8 cellular contexts compared by ENCODE assay signal in genomic region chr13:97359181-97360057, GRCh38.
DNase-seq lines count a peak whose midpoint lies in the region; TF ChIP-seq lines count a peak whose summit lies in the region.

No MANE protein-coding gene starts in this region.

- H3K36me3 ChIP-seq in H7 (replicated peaks; ENCODE audit: control insufficient read depth, insufficient read depth, low read length) (no peaks in the 10 kb centered on the region), left ventricle myocardium inferior (peaks cover 33% of the 10 kb centered on the region)

- CTCF ChIA-PET in RWPE1 (lab: Yijun Ruan, JAX) = interaction anchor here (0.6 to 2.3 kb wide), 10 partner anchors 10 to 341 kb away, joined by 3 to 19 read pairs (median 4); no protein-coding TSS in a partner anchor

- TF ChIP-seq CTCF in RWPE1 (conservative IDR thresholded peaks at IDR 0.05; ENCODE audit: low read depth) (peak; percentile 82), left ventricle myocardium inferior (IDR thresholded peaks at IDR 0.05; ENCODE audit: borderline replicate concordance) (peak; percentile 91), retinal pigment epithelial cell (conservative IDR thresholded peaks at IDR 0.05; ENCODE audit: low read depth, low read length) (peak; percentile 87)

- H3K27me3 ChIP-seq in H7 (ENCODE audit: control insufficient read depth, insufficient read depth, low read length) (no peaks in the 10 kb centered on the region), left ventricle myocardium inferior (ENCODE audit: low read depth) (no peaks in the 10 kb centered on the region)

- peak; percentile 8 for DNase-seq in NK-92 treated with Interleukin-12 subunit alpha and Interleukin-12 subunit beta, amount 100 ng/mL, for 24 hours (lab: John Stamatoyannopoulos, UW)
- DNase-seq in NK-92 (lab: John Stamatoyannopoulos, UW; ENCODE audit: unreplicated experiment) (no peak), H7 (peak; percentile 47), LoVo (ENCODE audit: low spot score) (peak; percentile 60), RWPE1 (ENCODE audit: low spot score) (peak; percentile 51), amniotic epithelial cell (ENCODE audit: low read depth) (peak; percentile 87), left ventricle myocardium inferior (no peak), retinal pigment epithelial cell (ENCODE audit: low read depth) (no peak)

- intact Hi-C loops in left ventricle myocardium inferior (cut with micrococcal nuclease) = loop anchor here (5.0 kb wide), 1 partner anchor 247 kb away; no protein-coding TSS in a partner anchor

- no peaks in the 10 kb centered on the region for H3K9me3 ChIP-seq in left ventricle myocardium inferior (replicated peaks)

- peaks cover 55% of the 10 kb centered on the region for H3K4me1 ChIP-seq in left ventricle myocardium inferior

- no peak overlapping the region for H3K4me3 ChIP-seq in H7 (ENCODE audit: insufficient read depth, low read depth, low read length)
- H3K4me3 ChIP-seq in left ventricle myocardium inferior = no peak overlapping the region
- no peak overlapping the region for H3K4me3 ChIP-seq in retinal pigment epithelial cell (ENCODE audit: low read length)

- POLR2A ChIA-PET in RWPE1 (lab: Yijun Ruan, JAX; ENCODE audit: low non-redundant PET) = no interaction called here

- H3K27ac ChIP-seq in RWPE1 (no peak overlapping the region), left ventricle myocardium inferior (replicated peaks) (peak overlapping the region; percentile 20)

Comparison
In these comparisons a context has a peak if more than half of its experiments do, and no peak if none do; other contexts are left out.
1. DNase-seq: peak in NK-92 treated with Interleukin-12 subunit alpha and Interleukin-12 subunit beta, amount 100 ng/mL, for 24 hours (single experiment), H7 (single experiment), LoVo (single experiment), RWPE1 (single experiment) and amniotic epithelial cell (single experiment); none in NK-92 (single experiment), left ventricle myocardium inferior (single experiment) and retinal pigment epithelial cell (single experiment).
2. Peak in every context shown above with its lines, with median percentiles within 50 percentile points of each other: CTCF ChIP-seq.